In the genomic region with DNA sequence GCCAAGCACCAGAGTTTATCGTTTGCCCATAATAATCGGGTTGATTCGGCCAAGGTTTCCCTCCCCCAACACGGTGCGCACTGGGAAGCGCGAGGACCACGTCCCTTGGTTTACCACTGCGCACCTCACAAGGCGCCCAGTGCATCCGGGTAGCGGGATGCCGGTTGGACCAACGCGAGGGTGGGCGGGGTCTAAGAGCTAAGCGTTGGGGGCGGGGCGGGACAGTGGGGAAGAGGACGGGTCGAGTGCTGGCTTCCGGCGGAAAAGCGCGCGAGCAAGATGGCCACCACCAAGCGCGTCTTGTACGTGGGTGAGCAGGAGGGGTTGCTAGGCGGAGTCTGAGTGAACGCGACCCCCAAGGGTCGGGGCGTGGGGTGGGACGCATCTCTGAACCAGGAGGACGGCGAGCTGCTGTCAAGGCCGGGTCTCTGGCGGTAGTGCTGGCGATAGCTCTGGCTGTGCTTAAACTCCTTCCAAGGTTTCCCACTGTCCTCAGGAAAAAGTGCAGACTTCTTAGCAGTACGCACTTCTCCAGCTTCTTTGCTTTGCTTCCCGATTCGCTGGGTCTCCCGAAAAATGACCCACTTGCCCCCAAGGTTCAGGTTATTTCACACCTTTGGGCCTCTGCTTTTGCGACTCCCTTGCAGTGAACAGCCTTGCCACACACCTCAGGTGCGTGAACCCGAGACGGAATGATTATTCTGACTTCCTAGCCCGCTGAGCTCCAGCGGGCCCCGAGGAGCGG, we compare ENCODE assay signal across 9 cellular contexts. TPM values are rescaled to one million over a fixed set of nuclear protein-coding genes. Genes with fewer than 3 reads are reported as not detected.
DNase-seq lines count a peak whose midpoint lies in the region; ATAC-seq, FAIRE-seq and TF ChIP-seq lines count a peak whose summit lies in the region.
"Had no signal": no experiment of that assay in that cellular context is flagged by ENCODE, and none has a peak within 500 bp of the region (broad histone marks: within the 10 kb centered on the region; RNA-seq: fewer than 3 reads in every experiment).

A gene (plus strand): TSS at position 261 of the 745 bp plus-strand sequence. CDS start 19 bp downstream, at position 280.

- no peaks in the 10 kb centered on the region for H4K20me1 ChIP-seq in BLaER1
- peaks cover 2% of the 10 kb centered on the region in 2 experiments for H4K20me1 ChIP-seq in H1 (replicated peaks in 1 of 2; ENCODE audit: control insufficient read depth in 1 of 2, insufficient read depth in 2 of 2, low read length in 2 of 2)

- H2BK5ac ChIP-seq in H1 (ENCODE audit: low read depth, low read length) (peak within 1 kb of the TSS; percentile 63; the same call in 1 of the 2 replicates), mesenchymal stem cell (ENCODE audit: low read depth, low read length, poor library complexity, severe bottlenecking) (no peak within 1 kb of the TSS)

- DNase-seq in HTR-8/SVneo (ENCODE audit: insufficient read length, low spot score) (peak; percentile 82), NT2/D1 (ENCODE audit: low read depth, low spot score) (peak; percentile 93), H1 (ENCODE audit: low read depth in 1 of 2, low spot score in 2 of 2) (peak; percentile 79 to 91), mesenchymal stem cell (peak; percentile 86)
- peak; percentile 88 to 96 (median 90) for DNase-seq in activated CD8-positive, alpha-beta memory T cell treated with anti-CD3 and anti-CD28 coated beads for 48 hours (ENCODE audit: low read depth in 2 of 3, low spot score in 2 of 3)
- DNase-seq in stimulated activated CD8-positive, alpha-beta memory T cell treated with anti-CD3 and anti-CD28 coated beads, Interleukin-12 subunit alpha, Interleukin-12 subunit beta, amount 100 ng/mL, for 24 hours (ENCODE audit: extremely low read depth) = peak; percentile 95

- peak within 1 kb of the TSS; percentile 95 for H3K4me2 ChIP-seq in BLaER1
- H3K4me2 ChIP-seq in H1 (ENCODE audit: insufficient read depth in 1 of 2, low read depth in 2 of 2, low read length in 2 of 2) = peak within 1 kb of the TSS; percentile 84 to 87
- H3K4me2 ChIP-seq in mesenchymal stem cell (ENCODE audit: low read length, poor library complexity, severe bottlenecking) = peak within 1 kb of the TSS; percentile 75

- ATAC-seq in GM19455 (IDR thresholded peaks at IDR 0.05; ENCODE audit: unreplicated experiment) = peak; percentile 86

- H4K91ac ChIP-seq in H1 (replicated peaks; ENCODE audit: insufficient read length, low read length) (peak within 1 kb of the TSS; percentile 66), mesenchymal stem cell (ENCODE audit: low read length) (peak within 1 kb of the TSS; percentile 48)

- H2BK12ac ChIP-seq in H1 (ENCODE audit: low read depth, low read length) = 0 out of 2 replicates have a peak within 1 kb of the TSS, but pooled peaks have one; percentile 13
- H2BK12ac ChIP-seq in mesenchymal stem cell (ENCODE audit: low read length in 2 of 2) = no peak within 1 kb of the TSS

- H2AFZ ChIP-seq in H1 (ENCODE audit: low read length) (peak within 1 kb of the TSS; percentile 86), mesenchymal stem cell (ENCODE audit: low read depth, low read length) (peak within 1 kb of the TSS; percentile 91)

- H3K9ac ChIP-seq in BLaER1 = peak within 1 kb of the TSS; percentile 83
- peak within 1 kb of the TSS; percentile 97 for H3K9ac ChIP-seq in NT2/D1 (ENCODE audit: insufficient read length, low read depth)
- peak within 1 kb of the TSS; percentile 46 to 91 (median 87) for H3K9ac ChIP-seq in H1 (replicated peaks in 1 of 4; ENCODE audit: extremely low read depth in 1 of 4, low read depth in 3 of 4, low read length in 3 of 4)
- H3K9ac ChIP-seq in mesenchymal stem cell (ENCODE audit: low read length) = peak within 1 kb of the TSS; percentile 91

- FAIRE-seq in HTR-8/SVneo (lab: Jason Lieb, UNC) (peak; percentile 91), H1 (lab: Jason Lieb, UNC) (peak; percentile 50)
- FAIRE-seq: endometrium had no signal

- POLR2A ChIA-PET in H1 (lab: Charles Lee; ENCODE audit: partially characterized antibody) = interaction anchor here (0.7 to 2.0 kb wide), 17 partner anchors 8 to 300 kb away, joined by 3 to 6 read pairs (median 3); a partner anchor contains a TSS

- peak in 1 of 2 experiments; percentile 84; a peak in 2 of 3 replicates for TF ChIP-seq POLR2A in H1 (IDR thresholded peaks at IDR 0.05; ENCODE audit: control extremely low read depth in 1 of 2, low read depth in 2 of 2, low read length in 2 of 2)

- H3K27me3 ChIP-seq in BLaER1 (no peaks in the 10 kb centered on the region), NT2/D1 (ENCODE audit: insufficient read depth, insufficient read length) (peaks cover 40% of the 10 kb centered on the region), H1 (replicated peaks in 1 of 4; ENCODE audit: control insufficient read depth in 3 of 4, extremely low read depth in 1 of 4, insufficient read depth in 3 of 4, low read length in 3 of 4) (peaks cover 2 to 40% (median 20%) of the 10 kb centered on the region in 4 experiments), mesenchymal stem cell (ENCODE audit: control insufficient read depth in 1 of 2, insufficient read depth in 1 of 2, low read length in 2 of 2) (peaks cover 20 to 23% of the 10 kb centered on the region in 2 experiments)

- no peak within 1 kb of the TSS for H2BK20ac ChIP-seq in H1 (ENCODE audit: low read length)

- WGBS in H1 (ENCODE audit: extremely low coverage in 1 of 2, insufficient coverage in 1 of 2, insufficient read length in 1 of 2, insufficient replicate concordance in 2 of 2, low coverage in 1 of 2, low lambda C conversion rate in 2 of 2, missing lambda C conversion rate in 1 of 2), 2 experiments = 3% methylated on average over 34 of the region's 52 CpGs; no CpG with 5 or more reads in 1 of the 2 experiments
- WGBS in mesenchymal stem cell = 1% methylated on average over 52 of the region's 52 CpGs

- H3K79me2 ChIP-seq in H1 (ENCODE audit: control insufficient read depth in 1 of 2, insufficient read depth in 2 of 2, low read length in 2 of 2) = no peaks in the 10 kb centered on the region

- H4K8ac ChIP-seq in H1 (ENCODE audit: extremely low read depth, insufficient read depth, low read length) (peak within 1 kb of the TSS; percentile 97), mesenchymal stem cell (ENCODE audit: low read length) (peak within 1 kb of the TSS; percentile 86)

- H3K14ac ChIP-seq in H1 (ENCODE audit: insufficient read length) (no peak within 1 kb of the TSS), mesenchymal stem cell (ENCODE audit: low read length in 2 of 2) (peak within 1 kb of the TSS in 1 of 2 experiments; percentile 89)

- TF ChIP-seq EP300 in H1 (IDR thresholded peaks at IDR 0.05; ENCODE audit: borderline replicate concordance in 1 of 2, low read depth in 2 of 2, low read length in 2 of 2) = no peak

- TF ChIP-seq RAD21 in H1 (IDR thresholded peaks at IDR 0.05 in 1 of 2, conservative IDR thresholded peaks at IDR 0.05 in 1 of 2; ENCODE audit: low read depth in 2 of 2, low read length in 2 of 2) = no peak

- H3K27ac ChIP-seq in BLaER1 (peak within 1 kb of the TSS; percentile 86), H1 (ENCODE audit: low read depth, low read length) (peak within 1 kb of the TSS; percentile 81), mesenchymal stem cell (ENCODE audit: low read length, poor library complexity, severe bottlenecking) (peak within 1 kb of the TSS; percentile 21)

- H3K4me3 ChIP-seq in BLaER1 (peak within 1 kb of the TSS; percentile 74), NT2/D1 (ENCODE audit: insufficient read length, low read depth) (peak within 1 kb of the TSS; percentile 97), H1 (ENCODE audit: extremely low read depth in 1 of 4, insufficient read depth in 2 of 4, low read depth in 3 of 4, low read length in 4 of 4) (peak within 1 kb of the TSS; percentile 85 to 97 (median 90)), mesenchymal stem cell (ENCODE audit: insufficient read depth in 1 of 2, low read depth in 1 of 2, low read length in 2 of 2) (peak within 1 kb of the TSS; percentile 74 to 95)

- H3K4me1 ChIP-seq in BLaER1 (peaks cover 30% of the 10 kb centered on the region), NT2/D1 (ENCODE audit: insufficient read depth, insufficient read length) (no peaks in the 10 kb centered on the region), H1 (replicated peaks in 1 of 4; ENCODE audit: control insufficient read depth in 3 of 4, insufficient read depth in 4 of 4, low read length in 3 of 4) (peaks cover 0 to 7% (median 2%) of the 10 kb centered on the region in 4 experiments; a peak in 3 of 7 replicates), mesenchymal stem cell (ENCODE audit: control insufficient read depth, insufficient read depth, low read depth, low read length) (peaks cover 6% of the 10 kb centered on the region)

- no peaks in the 10 kb centered on the region for H3K9me3 ChIP-seq in BLaER1
- no peaks in the 10 kb centered on the region for H3K9me3 ChIP-seq in NT2/D1 (ENCODE audit: insufficient read depth, low read length)
- H3K9me3 ChIP-seq in H1 (ENCODE audit: insufficient read depth in 2 of 2, low read depth in 1 of 2, low read length in 1 of 2) = no peaks in the 10 kb centered on the region; a peak in 1 of 4 replicates
- no peaks in the 10 kb centered on the region for H3K9me3 ChIP-seq in mesenchymal stem cell (ENCODE audit: control insufficient read depth, low read length)

- CTCF ChIA-PET in H1 (lab: Charles Lee; ENCODE audit: partially characterized antibody) = interaction anchor here (0.9 to 3.1 kb wide), 9 partner anchors 17 to 129 kb away, joined by 3 to 17 read pairs (median 4); a partner anchor contains a TSS

- H2AK5ac ChIP-seq in H1 (ENCODE audit: low read depth, low read length) = no peak within 1 kb of the TSS
- H2AK5ac ChIP-seq in mesenchymal stem cell (ENCODE audit: low read length, severe bottlenecking) = no peak within 1 kb of the TSS

- H3K56ac ChIP-seq in H1 (replicated peaks; ENCODE audit: insufficient read length, low read depth, low read length) = no peak within 1 kb of the TSS

- H3K23me2 ChIP-seq in H1 (ENCODE audit: low read depth, low read length) = peaks cover 10% of the 10 kb centered on the region

- H3K36me3 ChIP-seq in BLaER1 (peaks cover 31% of the 10 kb centered on the region), NT2/D1 (ENCODE audit: insufficient read depth, insufficient read length, low read length) (peaks cover 40% of the 10 kb centered on the region), H1 (ENCODE audit: control insufficient read depth in 2 of 4, insufficient read depth in 4 of 4, low read length in 3 of 4) (peaks cover 9 to 26% (median 17%) of the 10 kb centered on the region in 4 experiments; a peak in 7 of 8 replicates), mesenchymal stem cell (ENCODE audit: control insufficient read depth in 1 of 2, insufficient read depth in 2 of 2, low read depth in 1 of 2, low read length in 2 of 2) (peaks cover 8 to 39% of the 10 kb centered on the region in 2 experiments)

- H3K79me1 ChIP-seq in H1 (ENCODE audit: low read depth, low read length) (no peaks in the 10 kb centered on the region; the same call in 1 of the 2 replicates), mesenchymal stem cell (replicated peaks; ENCODE audit: low read length, poor library complexity, severe bottlenecking) (peaks cover 24% of the 10 kb centered on the region)

- no peak for TF ChIP-seq CTCF in H1 (IDR thresholded peaks at IDR 0.05; ENCODE audit: control extremely low read depth in 1 of 3, insufficient read depth in 1 of 3, low read depth in 1 of 3, low read length in 3 of 3)

- H3K18ac ChIP-seq in H1 (ENCODE audit: extremely low read depth, low read length) (peak within 1 kb of the TSS; percentile 86), mesenchymal stem cell (ENCODE audit: low read depth in 1 of 2, low read length in 2 of 2) (peak within 1 kb of the TSS; percentile 60 to 95)

- H2BK120ac ChIP-seq in H1 (replicated peaks; ENCODE audit: low read depth, low read length) (no peak within 1 kb of the TSS), mesenchymal stem cell (ENCODE audit: low read depth, low read length) (no peak within 1 kb of the TSS)

- H2BK15ac ChIP-seq in H1 (ENCODE audit: low read length) (0 out of 2 replicates have a peak within 1 kb of the TSS, but pooled peaks have one; percentile 66), mesenchymal stem cell (ENCODE audit: low read depth, poor library complexity, severe bottlenecking) (peak within 1 kb of the TSS; percentile 60)

- peak within 1 kb of the TSS; percentile 89 for H4K5ac ChIP-seq in H1 (ENCODE audit: insufficient read length, low read depth, low read length)

- H3K23ac ChIP-seq in H1 (ENCODE audit: insufficient read length) = no peak within 1 kb of the TSS
- H3K23ac ChIP-seq in mesenchymal stem cell (ENCODE audit: low read length in 2 of 2) = no peak within 1 kb of the TSS

- H3K4ac ChIP-seq in H1 (replicated peaks; ENCODE audit: insufficient read length, low read depth, low read length) (no peak within 1 kb of the TSS), mesenchymal stem cell (ENCODE audit: low read depth in 1 of 2, low read length in 2 of 2) (peak within 1 kb of the TSS; percentile 42 to 85)

RNA-seq across cellular contexts. Expression of the gene that starts here (rescaled TPM):
- total RNA-seq in H1 (2021; fragmentation: NEBNext Ultra II Directional; extraction: Animal tissue kit (Norgen Biotek cat#: 25700)) = 38.9 and 40.2 TPM in 2 replicates
- polyA plus RNA-seq in H1 (2011; rRNA removed) = 49.4 and 56.1 TPM in 2 replicates
- 79.8 TPM for polyA plus RNA-seq in H1 (2011; cell fraction: cytosol; rRNA removed)
- polyA plus RNA-seq in H1 (2011; cell fraction: nucleus; rRNA removed) = 61.8 TPM
- 44.8 to 55.0 TPM (median 51.6 TPM) in 4 replicates for polyA plus RNA-seq in H1 (2012, experiment 1 of 2)
- polyA plus RNA-seq in H1 (2012, experiment 2 of 2) = 52.5 TPM
- polyA plus RNA-seq in H1 (2013, experiment 1 of 2) = 36.2 TPM
- 34.8 TPM for polyA plus RNA-seq in H1 (2013, experiment 2 of 2)
- polyA minus RNA-seq in H1 (2011; rRNA and poly(A)+ RNA removed) = 33.4 and 38.9 TPM in 2 replicates
- 10.3 TPM for polyA minus RNA-seq in H1 (2011; cell fraction: cytosol; rRNA and poly(A)+ RNA removed)
- polyA minus RNA-seq in H1 (2011; cell fraction: nucleus; rRNA and poly(A)+ RNA removed) = 27.4 TPM
- polyA plus RNA-seq in mesenchymal stem cell (2013, experiment 1 of 2) = 30.7 TPM
- polyA plus RNA-seq in mesenchymal stem cell (2013, experiment 2 of 2) = 30.4 TPM

Comparison
In these comparisons a context has a peak if more than half of its experiments do, and no peak if none do; other contexts are left out.
1. Peak in every context shown above with its lines: DNase-seq, ATAC-seq, H3K4me3 ChIP-seq and H3K27ac ChIP-seq.
2. H3K27ac ChIP-seq: peak in every context shown above with its lines; median percentile 86 in BLaER1; 81 in H1; 21 in mesenchymal stem cell.